In genomic region chr7:107551936-107552335, GRCh38 we compare ENCODE assay signal across 24 cellular contexts. TPM values are rescaled to one million over a fixed set of nuclear protein-coding genes. Genes with fewer than 3 reads are reported as not detected.
DNase-seq lines count a peak whose midpoint lies in the region; ATAC-seq and TF ChIP-seq lines count a peak whose summit lies in the region.
"Had no signal": no experiment of that assay in that cellular context is flagged by ENCODE, and none has a peak within 500 bp of the region (broad histone marks: within the 10 kb centered on the region; RNA-seq: fewer than 3 reads in every experiment).

No MANE protein-coding gene starts in this region.

- CTCF ChIA-PET in T-cell (lab: Charles Lee): no interaction called here

- H3K4me1 Mint-ChIP-seq in activated naive CD4-positive, alpha-beta T cell treated with anti-CD3 and anti-CD28 coated beads, Interleukin-2, amount 50 U/mL, for 24 hours: peaks cover 65% of the 10 kb centered on the region
- H3K4me1 Mint-ChIP-seq in chondrocyte (ENCODE audit: low read depth): peaks cover 7% of the 10 kb centered on the region
- H3K4me1 Mint-ChIP-seq in T-cell: peaks cover 40 to 63% (median 48%) of the 10 kb centered on the region in 3 donors
- H3K4me1 Mint-ChIP-seq: CD14-positive monocyte had no signal

- no peak overlapping the region for H3K4me3 Mint-ChIP-seq in activated naive CD4-positive, alpha-beta T cell treated with anti-CD3 and anti-CD28 coated beads, Interleukin-2, amount 50 U/mL, for 24 hours
- H3K4me3 Mint-ChIP-seq in chondrocyte (ENCODE audit: unreplicated experiment) (no peak overlapping the region), T-cell (no peak overlapping the region)
- H3K4me3 Mint-ChIP-seq: CD14-positive monocyte had no signal

- POLR2A ChIA-PET in T-cell (lab: Charles Lee): no interaction called here

- in situ Hi-C loops in GM23248 (cut with MboI): no loop called here

- no peaks in the 10 kb centered on the region for H3K9me3 ChIP-seq in GM23248 (ENCODE audit: low read depth)
- H3K9me3 ChIP-seq: BE2C, HAP-1, SJSA1 had no signal

- H3K36me3 Mint-ChIP-seq in activated naive CD4-positive, alpha-beta T cell treated with anti-CD3 and anti-CD28 coated beads, Interleukin-2, amount 50 U/mL, for 24 hours: peaks cover 49% of the 10 kb centered on the region
- peaks cover 27% of the 10 kb centered on the region for H3K36me3 Mint-ChIP-seq in chondrocyte (ENCODE audit: low read depth)
- peaks cover 68% of the 10 kb centered on the region for H3K36me3 Mint-ChIP-seq in T-cell

- H3K9me2 ChIP-seq in GM23248 (ENCODE audit: insufficient read depth): no peaks in the 10 kb centered on the region

- H4K20me1 ChIP-seq in GM23248 (ENCODE audit: insufficient read depth): no peaks in the 10 kb centered on the region

- H3F3A ChIP-seq in GM23248 (ENCODE audit: insufficient read depth): no peaks in the 10 kb centered on the region

- H3K4me3 ChIP-seq in GM23248: no peak overlapping the region
- H3K4me3 ChIP-seq: HAP-1, SJSA1 had no signal

- peaks cover 17% of the 10 kb centered on the region for H3K36me3 ChIP-seq in GM23248 (ENCODE audit: low read depth)

- no peak overlapping the region for H2AFZ ChIP-seq in GM23248

- no peaks in the 10 kb centered on the region for H3K27me3 ChIP-seq in GM23248 (replicated peaks; ENCODE audit: insufficient read depth)
- H3K27me3 ChIP-seq: BE2C, SJSA1 had no signal

- DNase-seq in activated naive CD4-positive, alpha-beta T cell (lab: John Stamatoyannopoulos, UW): no peak
- peak; percentile 12 for DNase-seq in GM23248
- DNase-seq in chondrocyte (ENCODE audit: low spot score): no peak
- no peak for DNase-seq in T-cell
- DNase-seq in NCI-H526 (lab: John Stamatoyannopoulos, UW): no peak
- DNase-seq in OCI-M2 (lab: John Stamatoyannopoulos, UW; ENCODE audit: unreplicated experiment): no peak
- DNase-seq: BE2C, DMS153, DND-41, GOT3, Karpas-422, NCI-H1092 treated with DMSO at 0.1 percent for 48 hours, NCI-H1436, NCI-H187 treated with DMSO at 0.1 percent for 48 hours, NCI-H524 treated with DMSO at 0.1 percent for 48 hours, NCI-H82, Right ventricle myocardium superior, RPMI8226 had no signal

- no peak overlapping the region for H3K9ac ChIP-seq in GM23248

- H3K79me2 ChIP-seq in GM23248 (ENCODE audit: insufficient read depth): peaks cover 41% of the 10 kb centered on the region

- ATAC-seq in T-cell (replicated peaks in 1 of 4): no peak

- peak overlapping the region; percentile 20 for H3K27ac Mint-ChIP-seq in activated naive CD4-positive, alpha-beta T cell treated with anti-CD3 and anti-CD28 coated beads, Interleukin-2, amount 50 U/mL, for 24 hours
- H3K27ac Mint-ChIP-seq in chondrocyte (ENCODE audit: unreplicated experiment) (peak overlapping the region; percentile 28), T-cell (no peak overlapping the region)

- H3K27ac ChIP-seq in GM23248: no peak overlapping the region
- H3K27ac ChIP-seq: 22Rv1, HL-60, SJSA1 had no signal

- H3K4me1 ChIP-seq in GM23248 (ENCODE audit: insufficient read depth): no peaks in the 10 kb centered on the region
- H3K4me1 ChIP-seq: BE2C, HAP-1, SJSA1 had no signal

- WGBS in GM23248 (ENCODE audit: low coverage in 1 of 2, low lambda C conversion rate in 2 of 2, missing lambda C conversion rate in 2 of 2), 2 experiments: 63 to 70% methylated on average over 1 of the region's 1 CpG

- H3K9me3 Mint-ChIP-seq in activated naive CD4-positive, alpha-beta T cell treated with anti-CD3 and anti-CD28 coated beads, Interleukin-2, amount 50 U/mL, for 24 hours: peaks cover 4% of the 10 kb centered on the region
- peaks cover under 1% of the 10 kb centered on the region for H3K9me3 Mint-ChIP-seq in chondrocyte (ENCODE audit: low read depth)
- H3K9me3 Mint-ChIP-seq in T-cell: peaks cover 4 to 7% (median 6%) of the 10 kb centered on the region in 3 donors

- TF ChIP-seq CTCF in chondrocyte (IDR thresholded peaks at IDR 0.05): no peak

- no peak overlapping the region for H3K4me2 ChIP-seq in GM23248 (ENCODE audit: unreplicated experiment)

- no peaks in the 10 kb centered on the region for H3K27me3 Mint-ChIP-seq in activated naive CD4-positive, alpha-beta T cell treated with anti-CD3 and anti-CD28 coated beads, Interleukin-2, amount 50 U/mL, for 24 hours
- H3K27me3 Mint-ChIP-seq in chondrocyte (ENCODE audit: low read depth) (no peaks in the 10 kb centered on the region), T-cell (no peaks in the 10 kb centered on the region)

RNA-seq across cellular contexts. Expression of gene COG5, which starts 11.8 kb away (rescaled TPM):
- 26.0 and 53.6 TPM in 2 replicates for total RNA-seq in GM23248 (2014; rRNA removed; shearing (Covaris generic))
- 20.7 and 22.9 TPM in 2 replicates for polyA plus RNA-seq in GM23248 (2016; fragmentation: Nextera tagmentation; extraction: Ambion mirVana)
- 52.8 to 56.6 TPM (median 53.8 TPM) in 3 replicates for total RNA-seq in chondrocyte
- 10 to 100 TPM; 37.3 to 83.8 (median 55.4) TPM for total RNA-seq in T-cell

RNA-seq across cellular contexts. Expression of gene DUS4L, which starts 11.8 kb away (rescaled TPM):
- 2.5 and 7.6 TPM in 2 replicates for total RNA-seq in GM23248 (2014; rRNA removed; shearing (Covaris generic))
- polyA plus RNA-seq in GM23248 (2016; fragmentation: Nextera tagmentation; extraction: Ambion mirVana): 3.2 and 4.2 TPM in 2 replicates
- total RNA-seq in chondrocyte (4.6 to 8.8 TPM (median 4.9 TPM) in 3 replicates), T-cell (10 to 100 TPM in 4 of 5 donors, 1 to 10 TPM in 1; 9.4 to 14.7 (median 10.8) TPM)

RNA-seq across cellular contexts. Expression of gene BCAP29, which starts 28.1 kb away (rescaled TPM):
- total RNA-seq in GM23248 (2014; rRNA removed; shearing (Covaris generic)): 138 and 222 TPM in 2 replicates
- polyA plus RNA-seq in GM23248 (2016; fragmentation: Nextera tagmentation; extraction: Ambion mirVana): 106 and 115 TPM in 2 replicates
- 63.3 to 73.0 TPM (median 69.0 TPM) in 3 replicates for total RNA-seq in chondrocyte
- 10 to 100 TPM; 12.5 to 17.5 (median 15.9) TPM for total RNA-seq in T-cell

Comparison
In these comparisons a context has a peak if more than half of its experiments do, and no peak if none do; other contexts are left out.
1. H3K27ac Mint-ChIP-seq: peak in activated naive CD4-positive, alpha-beta T cell treated with anti-CD3 and anti-CD28 coated beads, Interleukin-2, amount 50 U/mL, for 24 hours (single experiment) and chondrocyte (single experiment); none in T-cell (0 of 2).